In genomic region chr4:98518555-98519267, GRCh38 we compare ENCODE assay signal across 11 cellular contexts.
DNase-seq lines count a peak whose midpoint lies in the region; ATAC-seq and TF ChIP-seq lines count a peak whose summit lies in the region.
"Had no signal": no experiment of that assay in that cellular context is flagged by ENCODE, and none has a peak within 500 bp of the region (broad histone marks: within the 10 kb centered on the region; RNA-seq: fewer than 3 reads in every experiment).

No MANE protein-coding gene starts in this region.

- no peaks in the 10 kb centered on the region for H3K27me3 ChIP-seq in CD8-positive, alpha-beta T cell (ENCODE audit: insufficient read depth, low read length)
- H3K27me3 ChIP-seq in colonic mucosa: no peaks in the 10 kb centered on the region
- H3K27me3 ChIP-seq in SJCRH30: no peaks in the 10 kb centered on the region
- H3K27me3 ChIP-seq: left lung had no signal

- H3K27me3 Mint-ChIP-seq in CD8-positive, alpha-beta T cell (ENCODE audit: low read depth): no peaks in the 10 kb centered on the region
- no peaks in the 10 kb centered on the region for H3K27me3 Mint-ChIP-seq in activated T-helper 1 cell treated with anti-CD3 and anti-CD28 coated beads, Interleukin-12 subunit alpha, Interleukin-12 subunit beta, Interleukin-2, Interleukin-4 antibody, amounts not matched to agents 30 ng/mL and 10 ng/mL and 1 ng/mL, durations not matched to agents 14 hours and 24 hours and 36 hours (ENCODE audit: insufficient read depth)

- no peak overlapping the region for H3K4me3 ChIP-seq in CD8-positive, alpha-beta T cell (ENCODE audit: low read depth, low read length)
- H3K4me3 ChIP-seq in colonic mucosa (no peak overlapping the region), SJCRH30 (no peak overlapping the region)
- H3K4me3 ChIP-seq: left lung had no signal

- CTCF ChIA-PET in CD8-positive, alpha-beta T cell (lab: Charles Lee): no interaction called here

- H3K27ac ChIP-seq in CD8-positive, alpha-beta T cell (ENCODE audit: low read depth, low read length): no peak overlapping the region
- H3K27ac ChIP-seq in colonic mucosa (no peak overlapping the region), SJCRH30 (no peak overlapping the region)
- H3K27ac ChIP-seq: KMS-11, left lung had no signal

- no peak overlapping the region for H3K4me3 Mint-ChIP-seq in CD8-positive, alpha-beta T cell
- H3K4me3 Mint-ChIP-seq in activated T-helper 1 cell treated with anti-CD3 and anti-CD28 coated beads, Interleukin-12 subunit alpha, Interleukin-12 subunit beta, Interleukin-2, Interleukin-4 antibody, amounts not matched to agents 30 ng/mL and 10 ng/mL and 1 ng/mL, durations not matched to agents 14 hours and 24 hours and 36 hours: peak overlapping the region; percentile 46

- no peak for ATAC-seq in CD8-positive, alpha-beta T cell
- ATAC-seq in GM19438 (IDR thresholded peaks at IDR 0.05; ENCODE audit: low read depth, unreplicated experiment) (peak; percentile 93), HG03064 (IDR thresholded peaks at IDR 0.05; ENCODE audit: low read depth, unreplicated experiment) (peak; percentile 89)

- H3K27ac Mint-ChIP-seq in CD8-positive, alpha-beta T cell: peak overlapping the region; percentile 2
- H3K27ac Mint-ChIP-seq in activated T-helper 1 cell treated with anti-CD3 and anti-CD28 coated beads, Interleukin-12 subunit alpha, Interleukin-12 subunit beta, Interleukin-2, Interleukin-4 antibody, amounts not matched to agents 30 ng/mL and 10 ng/mL and 1 ng/mL, durations not matched to agents 14 hours and 24 hours and 36 hours: peak overlapping the region; percentile 79

- DNase-seq in CD8-positive, alpha-beta T cell: no peak
- DNase-seq in activated T-helper 1 cell treated with anti-CD3 and anti-CD28 coated beads, Interleukin-12 subunit alpha, Interleukin-12 subunit beta, Interleukin-2, Interleukin-4 antibody, amounts not matched to agents 30 ng/mL and 10 ng/mL and 1 ng/mL, durations not matched to agents 14 hours and 24 hours and 36 hours (ENCODE audit: low spot score): no peak
- DNase-seq in AG08396 (ENCODE audit: low spot score) (no peak), colonic mucosa (no peak), NCI-H187 treated with DMSO at 0.1 percent for 48 hours (lab: John Stamatoyannopoulos, UW) (no peak), SJCRH30 (no peak)
- DNase-seq: cortex of kidney, left lung had no signal

- POLR2A ChIA-PET in CD8-positive, alpha-beta T cell (lab: Charles Lee): no interaction called here

- H3K36me3 ChIP-seq in CD8-positive, alpha-beta T cell (ENCODE audit: insufficient read depth, low read length): no peaks in the 10 kb centered on the region
- H3K36me3 ChIP-seq in colonic mucosa: no peaks in the 10 kb centered on the region
- H3K36me3 ChIP-seq in SJCRH30: no peaks in the 10 kb centered on the region
- H3K36me3 ChIP-seq: left lung had no signal

- intact Hi-C loops in CD8-positive, alpha-beta T cell (cut with DNase I, micrococcal nuclease): no loop called here
- intact Hi-C loops in activated T-helper 1 cell treated with anti-CD3 and anti-CD28 coated beads, Interleukin-12 subunit alpha, Interleukin-12 subunit beta, Interleukin-2, Interleukin-4 antibody, amounts not matched to agents 30 ng/mL and 10 ng/mL and 1 ng/mL, durations not matched to agents 14 hours and 24 hours and 36 hours (cut with micrococcal nuclease): loop anchor here (1.0 kb wide), 2 partner anchors 7 to 11 kb away; no protein-coding TSS in a partner anchor
- intact Hi-C loops in colonic mucosa (cut with DNase I): no loop called here

- no peaks in the 10 kb centered on the region for H3K4me1 ChIP-seq in CD8-positive, alpha-beta T cell (ENCODE audit: insufficient read depth, low read length)
- H3K4me1 ChIP-seq in colonic mucosa (no peaks in the 10 kb centered on the region), SJCRH30 (peaks cover 24% of the 10 kb centered on the region)

- no peak overlapping the region for H3K9ac ChIP-seq in colonic mucosa (ENCODE audit: low read depth in 2 of 2, low read length in 2 of 2)
- H3K9ac ChIP-seq: KMS-11 had no signal

- H3K9me3 Mint-ChIP-seq in CD8-positive, alpha-beta T cell: peaks cover 2% of the 10 kb centered on the region
- peaks cover 7% of the 10 kb centered on the region for H3K9me3 Mint-ChIP-seq in activated T-helper 1 cell treated with anti-CD3 and anti-CD28 coated beads, Interleukin-12 subunit alpha, Interleukin-12 subunit beta, Interleukin-2, Interleukin-4 antibody, amounts not matched to agents 30 ng/mL and 10 ng/mL and 1 ng/mL, durations not matched to agents 14 hours and 24 hours and 36 hours

- TF ChIP-seq CTCF in CD8-positive, alpha-beta T cell (IDR thresholded peaks at IDR 0.05): no peak
- no peak for TF ChIP-seq CTCF in colonic mucosa (IDR thresholded peaks at IDR 0.05)

- no peaks in the 10 kb centered on the region for H3K36me3 Mint-ChIP-seq in CD8-positive, alpha-beta T cell
- peaks cover 24% of the 10 kb centered on the region for H3K36me3 Mint-ChIP-seq in activated T-helper 1 cell treated with anti-CD3 and anti-CD28 coated beads, Interleukin-12 subunit alpha, Interleukin-12 subunit beta, Interleukin-2, Interleukin-4 antibody, amounts not matched to agents 30 ng/mL and 10 ng/mL and 1 ng/mL, durations not matched to agents 14 hours and 24 hours and 36 hours (ENCODE audit: low read depth)

- H3K4me1 Mint-ChIP-seq in CD8-positive, alpha-beta T cell (ENCODE audit: low read depth): peaks cover 37% of the 10 kb centered on the region
- peaks cover 80% of the 10 kb centered on the region for H3K4me1 Mint-ChIP-seq in activated T-helper 1 cell treated with anti-CD3 and anti-CD28 coated beads, Interleukin-12 subunit alpha, Interleukin-12 subunit beta, Interleukin-2, Interleukin-4 antibody, amounts not matched to agents 30 ng/mL and 10 ng/mL and 1 ng/mL, durations not matched to agents 14 hours and 24 hours and 36 hours (ENCODE audit: low read depth)

- H3K9me3 ChIP-seq in CD8-positive, alpha-beta T cell (ENCODE audit: low read length): no peaks in the 10 kb centered on the region
- H3K9me3 ChIP-seq in colonic mucosa (no peaks in the 10 kb centered on the region), SJCRH30 (replicated peaks) (peaks cover 9% of the 10 kb centered on the region)
